ENCODE assay signal across 22 cellular contexts in genomic region chr5:59764361-59764760, GRCh38.
"Had no signal": no experiment of that assay in that cellular context is flagged by ENCODE, and none has a peak within 500 bp of the region (broad histone marks: within the 10 kb centered on the region; RNA-seq: fewer than 3 reads in every experiment).

No MANE protein-coding gene starts in this region.

- H3K27me3 ChIP-seq: colonic mucosa, esophagus muscularis mucosa, right atrium auricular region, suprapubic skin had no signal

- H3K36me3 Mint-ChIP-seq: activated naive CD8-positive, alpha-beta T cell; brain had no signal

- H3K9me3 ChIP-seq: colonic mucosa, esophagus muscularis mucosa, left ventricle myocardium inferior, right atrium auricular region, suprapubic skin had no signal

- H3K27ac ChIP-seq: colonic mucosa, esophagus muscularis mucosa, left ventricle myocardium inferior, right atrium auricular region, suprapubic skin had no signal

- H3K4me1 ChIP-seq: colonic mucosa had no signal

- DNase-seq: activated CD4-positive, alpha-beta T cell treated with anti-CD3 and anti-CD28 coated beads, Interleukin-2, amount 50 U/mL, for 48 hours; activated CD4-positive, CD25-positive, alpha-beta regulatory T cell treated with anti-CD3 and anti-CD28 coated beads, Interleukin-2, amount 50 U/mL, for 72 hours; activated gamma-delta T cell; activated T-cell treated with anti-CD3 and anti-CD28 coated beads, Interleukin-2, amount 50 U/mL, for 4 hours; amygdala; central memory CD4-positive, alpha-beta T cell; colonic mucosa; hippocampal formation; left ventricle myocardium inferior; mesendoderm; stimulated activated CD4-positive, alpha-beta T cell treated with anti-CD3 and anti-CD28 coated beads, Interleukin-4, amount 100 ng/mL, for 4 hours; stimulated activated CD8-positive, alpha-beta memory T cell treated with anti-CD3 and anti-CD28 coated beads, Interleukin-4, amount 100 ng/mL, for 48 hours; trophoblast cell had no signal

- H3K4me3 Mint-ChIP-seq: activated naive CD8-positive, alpha-beta T cell; activated T-cell treated with anti-CD3 and anti-CD28 coated beads, Interleukin-2, amount 50 U/mL, for 4 hours; stimulated activated naive CD8-positive, alpha-beta T cell treated with anti-CD3 and anti-CD28 coated beads, Interleukin-15, Interleukin-2, amounts not matched to agents 100 ng/mL and 50 ng/mL, for 24 hours had no signal

- ATAC-seq: activated T-cell treated with anti-CD3 and anti-CD28 coated beads, Interleukin-2, amount 50 U/mL, for 4 hours had no signal

- H3K4me3 ChIP-seq: colonic mucosa, esophagus muscularis mucosa, left ventricle myocardium inferior, right atrium auricular region, skin epidermis, suprapubic skin had no signal

- H3K27ac Mint-ChIP-seq: activated naive CD8-positive, alpha-beta T cell; progenitor cell of endocrine pancreas; stimulated activated naive CD8-positive, alpha-beta T cell treated with anti-CD3 and anti-CD28 coated beads, Interleukin-15, Interleukin-2, amounts not matched to agents 100 ng/mL and 50 ng/mL, for 24 hours had no signal

- H3K36me3 ChIP-seq: colonic mucosa, esophagus muscularis mucosa, left ventricle myocardium inferior, right atrium auricular region, suprapubic skin had no signal

- H3K9me3 Mint-ChIP-seq: activated T-cell treated with anti-CD3 and anti-CD28 coated beads, Interleukin-2, amount 50 U/mL, for 4 hours; brain; nephron; stimulated activated naive CD8-positive, alpha-beta T cell treated with anti-CD3 and anti-CD28 coated beads, Interleukin-15, Interleukin-2, amounts not matched to agents 100 ng/mL and 50 ng/mL, for 24 hours had no signal
